ENCODE assay signal across 10 cellular contexts in the genomic region with DNA sequence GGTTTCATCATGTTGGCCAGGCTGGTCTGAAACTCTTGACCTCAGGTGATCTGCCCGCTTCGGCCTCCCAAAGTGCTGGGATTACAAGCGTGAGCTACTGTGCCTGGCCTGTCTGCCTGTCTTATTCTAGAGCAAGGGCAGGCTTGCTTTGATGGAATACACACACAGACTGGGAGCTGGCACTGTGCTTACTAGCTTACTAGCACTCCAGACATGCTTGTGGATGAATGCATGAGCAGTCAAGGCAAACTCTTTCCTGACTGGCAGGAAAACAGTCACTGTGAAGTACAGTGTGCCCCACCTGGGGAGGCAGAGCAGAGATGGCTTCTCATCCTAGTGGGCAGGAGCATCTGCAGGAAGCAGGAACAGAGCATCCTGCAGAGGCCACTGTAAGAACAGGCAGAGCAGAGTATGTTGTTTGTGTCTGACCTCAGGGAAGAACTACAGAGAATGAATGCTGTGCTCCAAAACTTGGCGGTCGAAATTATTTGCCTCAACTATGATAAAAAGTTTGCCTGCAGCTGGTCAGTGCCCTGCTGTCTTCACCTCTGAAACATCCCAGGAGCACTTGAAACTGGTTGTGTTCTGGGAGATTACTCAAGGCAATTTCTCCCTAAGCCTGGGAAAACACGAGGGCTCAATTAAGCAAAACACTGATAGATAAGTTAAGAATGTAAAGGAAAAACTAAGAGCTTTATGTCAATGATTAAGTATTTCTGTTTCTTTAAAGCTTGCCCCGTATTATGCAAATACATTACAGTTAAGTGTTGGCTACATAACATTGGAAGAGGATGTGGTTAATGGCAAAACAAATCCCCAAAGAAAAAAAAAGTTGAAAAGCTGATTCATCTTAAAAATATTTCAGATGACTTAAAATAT.
DNase-seq lines count a peak whose midpoint lies in the region; ATAC-seq and TF ChIP-seq lines count a peak whose summit lies in the region.
"Had no signal": no experiment of that assay in that cellular context is flagged by ENCODE, and none has a peak within 500 bp of the region (broad histone marks: within the 10 kb centered on the region; RNA-seq: fewer than 3 reads in every experiment).

No MANE protein-coding gene starts in this region.

- H4K20me1 ChIP-seq in MM.1S (ENCODE audit: insufficient read depth, low read length): no peaks in the 10 kb centered on the region

- no peaks in the 10 kb centered on the region for H3K9me3 Mint-ChIP-seq in Calu3 (ENCODE audit: low read depth, unreplicated experiment)
- H3K9me3 Mint-ChIP-seq: immature natural killer cell had no signal

- H3K27ac Mint-ChIP-seq in Calu3 (ENCODE audit: unreplicated experiment): peak overlapping the region; percentile 82
- H3K27ac Mint-ChIP-seq: immature natural killer cell had no signal

- no peaks in the 10 kb centered on the region for H3K9me2 ChIP-seq in MM.1S (replicated peaks; ENCODE audit: insufficient read depth, low read length)

- H3K36me3 Mint-ChIP-seq in Calu3 (ENCODE audit: insufficient read depth, unreplicated experiment): no peaks in the 10 kb centered on the region
- H3K36me3 Mint-ChIP-seq: immature natural killer cell had no signal

- peaks cover 52% of the 10 kb centered on the region for H3K4me1 Mint-ChIP-seq in Calu3 (ENCODE audit: low read depth, unreplicated experiment)

- CTCF ChIA-PET in Calu3 (lab: Charles Lee): interaction anchor here (1.0 to 1.6 kb wide), 5 partner anchors 19 to 125 kb away, joined by 3 to 7 read pairs (median 3); no protein-coding TSS in a partner anchor

- no peaks in the 10 kb centered on the region for H3K9me3 ChIP-seq in MM.1S (replicated peaks; ENCODE audit: insufficient read depth, low read length)

- H3K4me3 Mint-ChIP-seq in Calu3 (ENCODE audit: low read depth, unreplicated experiment): peak overlapping the region; percentile 41
- H3K4me3 Mint-ChIP-seq: immature natural killer cell had no signal

- no TSS peak for BruUV-seq in Calu3 (replicated peaks; lab: Mats Ljungman, UMichigan)

- TF ChIP-seq CTCF in Calu3 (IDR thresholded peaks at IDR 0.05; ENCODE audit: unreplicated experiment) (no peak), epithelial cell of proximal tubule (conservative IDR thresholded peaks at IDR 0.05; ENCODE audit: low read depth, low read length) (peak; percentile 47), omental fat pad (IDR thresholded peaks at IDR 0.05) (no peak), MM.1S (IDR thresholded peaks at IDR 0.05; ENCODE audit: low read length) (no peak)

- H3K4me2 ChIP-seq in MM.1S (ENCODE audit: low read depth, low read length): no peak overlapping the region

- no peaks in the 10 kb centered on the region for H3K27me3 Mint-ChIP-seq in Calu3 (ENCODE audit: unreplicated experiment)

- no peaks in the 10 kb centered on the region for H3K36me3 ChIP-seq in MM.1S (replicated peaks; ENCODE audit: insufficient read depth, low read length)

- H3K79me2 ChIP-seq in MM.1S (ENCODE audit: low read length): no peaks in the 10 kb centered on the region

- intact Hi-C loops in Calu3 (cut with micrococcal nuclease; ENCODE audit: unreplicated experiment): loop anchor here (2.0 to 5.0 kb wide), 4 partner anchors 19 to 506 kb away; no protein-coding TSS in a partner anchor

- peak; percentile 65 for ATAC-seq in omental fat pad (ENCODE audit: low FRiP score)

- H3K4me3 ChIP-seq in epithelial cell of proximal tubule (ENCODE audit: low read depth, low read length): no peak overlapping the region
- H3K4me3 ChIP-seq in MM.1S (ENCODE audit: low read length): no peak overlapping the region

- H3K4me1 ChIP-seq in MM.1S (ENCODE audit: low read length): no peaks in the 10 kb centered on the region

- DNase-seq in Calu3: peak; percentile 27
- peak; percentile 20 for DNase-seq in NCI-H2029 (lab: John Stamatoyannopoulos, UW)
- DNase-seq in epithelial cell of proximal tubule (ENCODE audit: low read depth): peak; percentile 80
- no peak for DNase-seq in omental fat pad (ENCODE audit: low spot score)
- DNase-seq in activated effector memory CD4-positive, alpha-beta T cell treated with Interleukin-2 at 50 U/mL for 16 hours: no peak
- DNase-seq in DMS153 treated with DMSO at 0.1 percent for 48 hours (lab: John Stamatoyannopoulos, UW; ENCODE audit: unreplicated experiment): no peak
- DNase-seq in MM.1S: no peak
- DNase-seq in NCI-H2196 treated with DMSO at 0.1 percent for 48 hours (lab: John Stamatoyannopoulos, UW; ENCODE audit: unreplicated experiment): no peak
- DNase-seq: immature natural killer cell, T-helper 9 cell had no signal

- H3K27ac ChIP-seq in MM.1S (ENCODE audit: low read length): no peak overlapping the region

- H3K9ac ChIP-seq in MM.1S (ENCODE audit: low read length): no peak overlapping the region

- H2AFZ ChIP-seq in MM.1S (ENCODE audit: low read length): no peak overlapping the region

- H3K27me3 ChIP-seq in MM.1S (replicated peaks; ENCODE audit: insufficient read depth, low read length): no peaks in the 10 kb centered on the region

- H3F3A ChIP-seq in MM.1S (ENCODE audit: insufficient read depth, low read length): no peaks in the 10 kb centered on the region

Comparison
In these comparisons a context has a peak if more than half of its experiments do, and no peak if none do; other contexts are left out.
1. DNase-seq: peak in Calu3 (single experiment), NCI-H2029 (single experiment) and epithelial cell of proximal tubule (single experiment); none in omental fat pad (single experiment), activated effector memory CD4-positive, alpha-beta T cell treated with Interleukin-2 at 50 U/mL for 16 hours (single experiment), DMS153 treated with DMSO at 0.1 percent for 48 hours (single experiment), MM.1S (single experiment) and NCI-H2196 treated with DMSO at 0.1 percent for 48 hours (single experiment).